Comparison of ENCODE assay signal across 24 cellular contexts in the genomic region with DNA sequence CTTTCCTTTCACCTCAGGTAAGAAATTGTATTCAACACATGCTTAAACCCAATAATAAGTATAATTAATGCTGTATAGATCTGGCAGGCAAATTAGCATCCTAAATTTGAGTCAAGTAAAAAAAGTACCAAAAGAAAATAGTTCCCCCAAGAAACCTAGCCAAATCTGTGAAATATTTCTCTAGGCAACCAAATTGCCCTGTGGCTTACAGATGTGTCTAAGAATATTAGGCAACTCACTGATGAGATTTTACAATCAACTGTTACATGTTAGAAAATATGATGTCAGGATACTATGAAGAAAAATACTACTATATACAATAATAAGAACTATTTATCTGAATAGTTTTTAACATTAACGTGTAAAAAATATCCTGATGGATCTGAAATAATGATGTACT.
"Had no signal": no experiment of that assay in that cellular context is flagged by ENCODE, and none has a peak within 500 bp of the region (broad histone marks: within the 10 kb centered on the region; RNA-seq: fewer than 3 reads in every experiment).

No MANE protein-coding gene starts in this region.

- H2AFZ ChIP-seq: neural progenitor cell, parathyroid adenoma had no signal

- H3K79me2 ChIP-seq: parathyroid adenoma had no signal

- H3K4me2 ChIP-seq: neural progenitor cell, smooth muscle cell had no signal

- H3K4me3 ChIP-seq: gastroesophageal sphincter, heart right ventricle, left lung, neural progenitor cell, right lobe of liver, smooth muscle cell, stomach, thyroid gland, vagina had no signal

- H3K27me3 ChIP-seq: foreskin keratinocyte, gastroesophageal sphincter, heart right ventricle, left lung, neural progenitor cell, right lobe of liver, stomach, thyroid gland, vagina had no signal

- H3K9me3 ChIP-seq: gastroesophageal sphincter, heart right ventricle, left lung, right lobe of liver, stomach, thyroid gland, vagina had no signal

- DNase-seq: effector CD8-positive, alpha-beta T cell; endodermal cell; foreskin keratinocyte; glutamatergic neuron; heart right ventricle; hippocampal formation; left cardiac atrium; left lung; mesendoderm; midbrain; naive thymus-derived CD4-positive, alpha-beta T cell; right lobe of liver; stimulated activated CD4-positive, alpha-beta T cell treated with anti-CD3 and anti-CD28 coated beads, Interleukin-2, amount 100 ng/mL, for 24 hours; stimulated activated CD4-positive, alpha-beta T cell treated with anti-CD3 and anti-CD28 coated beads, Interleukin-4, amount 100 ng/mL, for 24 hours; stimulated activated naive CD4-positive, alpha-beta T cell treated with Interleukin-2 at 50 U/mL for 16 hours; stomach; thyroid gland; trophoblast cell had no signal

- H3K9ac ChIP-seq: neural progenitor cell, parathyroid adenoma had no signal

- H3K4me1 ChIP-seq: foreskin keratinocyte, vagina had no signal

- H3K36me3 ChIP-seq: gastroesophageal sphincter, heart right ventricle, left lung, neural progenitor cell, right lobe of liver, thyroid gland, vagina had no signal

- H3K27ac ChIP-seq: epithelial cell of prostate, foreskin keratinocyte, gastroesophageal sphincter, left lung, neural progenitor cell, parathyroid adenoma, right lobe of liver, stomach, thyroid gland, vagina had no signal
